In the genomic region with DNA sequence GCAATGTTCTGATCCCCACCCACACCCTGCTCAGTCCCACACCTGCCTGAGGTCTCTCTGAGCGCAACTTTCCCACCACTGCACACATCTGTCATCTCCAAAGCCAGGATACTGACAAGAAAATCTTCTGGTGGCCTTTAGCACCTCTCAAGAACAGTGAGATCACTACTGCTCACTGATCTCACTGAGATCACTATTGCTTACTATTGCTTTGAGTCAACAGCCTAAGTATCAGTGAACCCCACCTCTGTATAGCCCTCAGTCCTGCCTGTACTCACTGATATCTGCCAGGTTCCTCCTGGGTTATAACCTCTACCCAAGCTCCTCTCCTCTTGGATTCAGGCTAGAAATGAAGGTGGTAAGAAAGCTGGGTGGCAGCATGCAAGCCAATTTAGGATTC, we compare ENCODE assay signal across 16 cellular contexts. TPM values are rescaled to one million over a fixed set of nuclear protein-coding genes. Genes with fewer than 3 reads are reported as not detected.
DNase-seq lines count a peak whose midpoint lies in the region; ATAC-seq and TF ChIP-seq lines count a peak whose summit lies in the region.
"Had no signal": no experiment of that assay in that cellular context is flagged by ENCODE, and none has a peak within 500 bp of the region (broad histone marks: within the 10 kb centered on the region; RNA-seq: fewer than 3 reads in every experiment).

No MANE protein-coding gene starts in this region.

- no peaks in the 10 kb centered on the region for H3K27me3 ChIP-seq in neural progenitor cell
- H3K27me3 ChIP-seq: BE2C, MG63 had no signal

- H3K36me3 Mint-ChIP-seq in neural progenitor cell, result peaks cover 4% of the 10 kb centered on the region
- H3K36me3 Mint-ChIP-seq in activated CD4-positive, alpha-beta memory T cell treated with anti-CD3 and anti-CD28 coated beads, Interleukin-2, amount 10 ng/mL, durations not matched to agents 7 days and 5 days (ENCODE audit: low read depth), result no peaks in the 10 kb centered on the region

- no TSS peak for BruUV-seq in OCI-LY7 (replicated peaks; lab: Mats Ljungman, UMichigan)

- in situ Hi-C loops in GM13977 (cut with MboI; ENCODE audit: low pct_unique_long_range_greater_than_20kb, low sequenced_read_pairs, unreplicated experiment), result no loop called here

- intact Hi-C loops in OCI-LY7 (cut with micrococcal nuclease; ENCODE audit: unreplicated experiment), result no loop called here

- H3K9me3 Mint-ChIP-seq in neural progenitor cell, result no peaks in the 10 kb centered on the region
- H3K9me3 Mint-ChIP-seq in activated CD4-positive, alpha-beta memory T cell treated with anti-CD3 and anti-CD28 coated beads, Interleukin-2, amount 10 ng/mL, durations not matched to agents 7 days and 5 days, result no peaks in the 10 kb centered on the region

- peaks cover 10% of the 10 kb centered on the region for H3K4me1 Mint-ChIP-seq in neural progenitor cell
- peaks cover 1% of the 10 kb centered on the region for H3K4me1 Mint-ChIP-seq in activated CD4-positive, alpha-beta memory T cell treated with anti-CD3 and anti-CD28 coated beads, Interleukin-2, amount 10 ng/mL, durations not matched to agents 7 days and 5 days

- H3K9ac ChIP-seq in neural progenitor cell, result no peak overlapping the region

- no peak overlapping the region for H3K4me2 ChIP-seq in neural progenitor cell
- H3K4me2 ChIP-seq in OCI-LY7 (ENCODE audit: low read length), result no peak overlapping the region

- POLR2A ChIA-PET in activated CD4-positive, alpha-beta memory T cell treated with anti-CD3 and anti-CD28 coated beads, Interleukin-2, amount 10 ng/mL, durations not matched to agents 7 days and 5 days (lab: Charles Lee), result no interaction called here
- POLR2A ChIA-PET in OCI-LY7 (lab: Charles Lee), result interaction anchor here (1.0 to 5.1 kb wide), 5 partner anchors 10 to 202 kb away, joined by 3 to 48 read pairs (median 3); no protein-coding TSS in a partner anchor

- no peak overlapping the region for H2AFZ ChIP-seq in neural progenitor cell (replicated peaks)
- H2AFZ ChIP-seq in OCI-LY7 (ENCODE audit: low read length), result no peak overlapping the region

- no peak overlapping the region for H3K4me3 Mint-ChIP-seq in neural progenitor cell
- H3K4me3 Mint-ChIP-seq in activated CD4-positive, alpha-beta memory T cell treated with anti-CD3 and anti-CD28 coated beads, Interleukin-2, amount 10 ng/mL, durations not matched to agents 7 days and 5 days, result no peak overlapping the region
- H3K4me3 Mint-ChIP-seq: dendritic cell treated with granulocyte-macrophage colony-stimulating factor and Interleukin-4, amounts not matched to agents 40 ng/mL and 50 ng/mL, for 4 days had no signal

- H3K9me3 ChIP-seq in neural progenitor cell (ENCODE audit: low read depth), result no peaks in the 10 kb centered on the region
- no peaks in the 10 kb centered on the region for H3K9me3 ChIP-seq in OCI-LY7 (ENCODE audit: low read length)
- H3K9me3 ChIP-seq: BE2C, esophagus squamous epithelium, MG63, pancreas, suprapubic skin had no signal

- H3K27ac Mint-ChIP-seq in neural progenitor cell, result peak overlapping the region; percentile 43
- H3K27ac Mint-ChIP-seq in activated CD4-positive, alpha-beta memory T cell treated with anti-CD3 and anti-CD28 coated beads, Interleukin-2, amount 10 ng/mL, durations not matched to agents 7 days and 5 days, result no peak overlapping the region
- H3K27ac Mint-ChIP-seq: dendritic cell treated with granulocyte-macrophage colony-stimulating factor and Interleukin-4, amounts not matched to agents 40 ng/mL and 50 ng/mL, for 4 days had no signal

- no peak for TF ChIP-seq CTCF in GM13977 (IDR thresholded peaks at IDR 0.05; ENCODE audit: extremely low read depth, insufficient read depth, missing control alignments)
- TF ChIP-seq CTCF in neural progenitor cell (IDR thresholded peaks at IDR 0.05), result no peak
- TF ChIP-seq CTCF in OCI-LY7 (conservative IDR thresholded peaks at IDR 0.05; ENCODE audit: low read length), result no peak

- ATAC-seq in GM18909 (IDR thresholded peaks at IDR 0.05; ENCODE audit: poor library complexity, unreplicated experiment) (peak; percentile 55), HG02973 (IDR thresholded peaks at IDR 0.05; ENCODE audit: unreplicated experiment) (peak; percentile 40), HG03025 (IDR thresholded peaks at IDR 0.05; ENCODE audit: low FRiP score, unreplicated experiment) (no peak)

- H3K4me1 ChIP-seq in neural progenitor cell (peaks cover 12% of the 10 kb centered on the region), OCI-LY7 (ENCODE audit: insufficient read depth, low read length, poor library complexity, severe bottlenecking) (peaks cover 53% of the 10 kb centered on the region)

- H3K36me3 ChIP-seq in neural progenitor cell (no peaks in the 10 kb centered on the region), OCI-LY7 (ENCODE audit: insufficient read depth, low read length) (peaks cover 49% of the 10 kb centered on the region)
- H3K36me3 ChIP-seq: BE2C, esophagus squamous epithelium, MG63, pancreas, suprapubic skin had no signal

- H3K79me2 ChIP-seq in neural progenitor cell (ENCODE audit: low read depth) (peaks cover 100% of the 10 kb centered on the region), OCI-LY7 (ENCODE audit: insufficient read depth, low read depth, low read length) (peaks cover 100% of the 10 kb centered on the region)

- no peaks in the 10 kb centered on the region for H3F3A ChIP-seq in neural progenitor cell (ENCODE audit: low read depth)

- H3K4me3 ChIP-seq in neural progenitor cell (no peak overlapping the region), OCI-LY7 (ENCODE audit: low read depth, low read length, poor library complexity, severe bottlenecking) (no peak overlapping the region)
- H3K4me3 ChIP-seq: esophagus squamous epithelium, MG63, pancreas, suprapubic skin had no signal

- no peaks in the 10 kb centered on the region for H3K9me2 ChIP-seq in OCI-LY7 (ENCODE audit: insufficient read depth, low read length)

- DNase-seq in GM13977 (ENCODE audit: low spot score), result peak; percentile 29
- no peak for DNase-seq in neural progenitor cell (ENCODE audit: low spot score)
- no peak for DNase-seq in activated CD4-positive, alpha-beta memory T cell treated with anti-CD3 and anti-CD28 coated beads, Interleukin-2, amount 10 ng/mL, durations not matched to agents 7 days and 5 days
- no peak for DNase-seq in OCI-LY7 (ENCODE audit: low spot score)
- DNase-seq: activated effector memory CD4-positive, alpha-beta T cell treated with Interleukin-2 at 50 U/mL for 16 hours; BE2C; DMS79; esophagus squamous epithelium; HCEC 1CT; MG63; pancreas had no signal

- H4K20me1 ChIP-seq in neural progenitor cell (ENCODE audit: low read depth) (peaks cover 26% of the 10 kb centered on the region), OCI-LY7 (ENCODE audit: insufficient read depth, low read length) (peaks cover 30% of the 10 kb centered on the region)

- H3K27ac ChIP-seq in neural progenitor cell (no peak overlapping the region), OCI-LY7 (ENCODE audit: low read depth, low read length, poor library complexity, severe bottlenecking) (no peak overlapping the region)
- H3K27ac ChIP-seq: esophagus squamous epithelium, pancreas, suprapubic skin had no signal

- no peaks in the 10 kb centered on the region for H3K27me3 Mint-ChIP-seq in neural progenitor cell (ENCODE audit: insufficient read depth, low read depth)
- H3K27me3 Mint-ChIP-seq in activated CD4-positive, alpha-beta memory T cell treated with anti-CD3 and anti-CD28 coated beads, Interleukin-2, amount 10 ng/mL, durations not matched to agents 7 days and 5 days, result peaks cover 41% of the 10 kb centered on the region

- CTCF ChIA-PET in activated CD4-positive, alpha-beta memory T cell treated with anti-CD3 and anti-CD28 coated beads, Interleukin-2, amount 10 ng/mL, durations not matched to agents 7 days and 5 days (lab: Charles Lee), result interaction anchor here (0.8 kb wide), 1 partner anchor 206 kb away, joined by 3 read pairs; no protein-coding TSS in a partner anchor
- CTCF ChIA-PET in OCI-LY7 (lab: Charles Lee; ENCODE audit: unreplicated experiment), result no interaction called here

RNA-seq across cellular contexts. Expression of a gene that starts 6.3 kb away (rescaled TPM):
- total RNA-seq in neural progenitor cell (ENCODE audit: low replicate concordance) (16.9 and 23.2 TPM in 2 replicates), OCI-LY7 (2022) (35.1 and 36.5 TPM in 2 replicates)
- total RNA-seq in activated CD4-positive, alpha-beta memory T cell treated with anti-CD3 and anti-CD28 coated beads, Interleukin-2, amount 10 ng/mL, durations not matched to agents 7 days and 5 days, result under 1 TPM in 1 of 2 experiments, not detected in 1; 0.18 TPM
- total RNA-seq in OCI-LY7 (2014; rRNA removed; shearing (Covaris generic)), result 22.7 and 28.1 TPM in 2 replicates

Comparison
In these comparisons a context has a peak if more than half of its experiments do, and no peak if none do; other contexts are left out.
1. RNA of a gene that starts 6.3 kb away (total RNA-seq): 22.7 to 36.5 TPM in OCI-LY7 and 16.9 to 23.2 TPM in neural progenitor cell; 0.18 TPM in activated CD4-positive, alpha-beta memory T cell treated with anti-CD3 and anti-CD28 coated beads, Interleukin-2, amount 10 ng/mL, durations not matched to agents 7 days and 5 days; every median in the first group is over 10 times any median in the second.